ENCODE assay signal across 8 cellular contexts in the genomic region with DNA sequence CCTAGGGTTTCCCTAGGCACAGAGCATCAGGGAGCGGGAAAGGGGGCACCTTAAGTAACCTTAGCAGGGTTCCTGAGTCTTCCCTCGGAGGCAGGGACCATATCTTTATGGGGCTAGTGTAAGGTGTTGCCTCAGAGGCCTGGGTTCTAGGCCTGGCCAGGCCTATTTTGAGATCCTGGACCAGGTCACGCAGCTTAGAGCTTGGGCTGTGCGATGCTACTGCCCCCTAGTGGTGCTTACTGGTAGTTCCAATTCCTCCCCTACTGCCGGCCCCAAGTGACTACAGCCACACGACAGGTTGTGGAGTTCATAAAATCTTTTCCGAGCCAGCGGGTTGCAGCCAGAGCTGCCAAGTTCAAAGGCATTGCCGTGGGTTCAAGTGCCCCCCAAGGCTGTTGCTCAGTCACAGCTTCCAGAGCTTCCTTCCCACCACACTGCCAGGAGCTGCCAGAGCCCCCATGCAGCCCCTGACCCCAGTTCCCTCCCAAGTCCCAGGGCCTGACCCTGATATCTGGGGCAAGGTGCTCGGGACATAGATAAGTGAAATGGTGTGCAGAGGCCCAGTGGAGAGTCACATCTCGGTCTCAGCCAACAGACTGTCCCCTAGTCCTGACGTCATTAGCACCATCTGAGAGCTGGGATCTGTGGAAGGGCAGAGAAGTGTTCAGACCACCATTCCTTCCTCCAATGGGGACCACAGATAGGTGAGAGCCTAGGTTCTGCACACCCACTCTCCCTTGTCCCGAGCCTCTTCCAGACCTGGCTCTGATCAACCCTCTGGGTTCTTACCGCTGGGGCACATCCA. TPM values are rescaled to one million over a fixed set of nuclear protein-coding genes. Genes with fewer than 3 reads are reported as not detected.
DNase-seq lines count a peak whose midpoint lies in the region; ATAC-seq and TF ChIP-seq lines count a peak whose summit lies in the region.

No MANE protein-coding gene starts in this region.

- intact Hi-C loops in left lung (cut with DNase I): loop anchor here (5.0 to 10.0 kb wide), 3 partner anchors 52 to 242 kb away; a partner anchor contains a TSS

- H3K27ac ChIP-seq in left lung: no peak overlapping the region

- ATAC-seq in HG03342 (IDR thresholded peaks at IDR 0.05; ENCODE audit: unreplicated experiment) (peak; percentile 42), left lung (peak; percentile 74), HG02852 (IDR thresholded peaks at IDR 0.05; ENCODE audit: unreplicated experiment) (no peak)

- peaks cover 10 to 30% of the 10 kb centered on the region in 2 donors for H3K4me1 ChIP-seq in left lung

- H3K27me3 ChIP-seq in GM06990 (replicated peaks; ENCODE audit: control insufficient read depth, insufficient read depth, low read length): no peaks in the 10 kb centered on the region; the same call in 1 of the 2 replicates
- peaks cover 0 to 31% of the 10 kb centered on the region in 2 donors for H3K27me3 ChIP-seq in left lung

- no peak overlapping the region for H3K4me3 ChIP-seq in GM06990 (replicated peaks; ENCODE audit: low read depth, low read length)
- H3K4me3 ChIP-seq in choroid plexus epithelial cell (ENCODE audit: low read depth, low read length): no peak overlapping the region
- H3K4me3 ChIP-seq in left lung: no peak overlapping the region

- no peaks in the 10 kb centered on the region for H3K9me3 ChIP-seq in left lung

- DNase-seq in GM06990 (ENCODE audit: extremely low read depth, insufficient read length) (peak; percentile 50), NCI-H526 (lab: John Stamatoyannopoulos, UW) (peak; percentile 41 to 83), choroid plexus epithelial cell (ENCODE audit: low read depth) (peak; percentile 88), left lung (peak in 1 of 2 donors; percentile 75)
- DNase-seq in activated CD4-positive, alpha-beta T cell treated with anti-CD3 and anti-CD28 coated beads for 48 hours: peak; percentile 88
- peak; percentile 68 to 78 for DNase-seq in stimulated activated CD4-positive, alpha-beta T cell treated with anti-CD3 and anti-CD28 coated beads, Interleukin-4, amount 100 ng/mL, for 48 hours (ENCODE audit: low read depth in 2 of 2)

- TF ChIP-seq CTCF in GM06990 (IDR thresholded peaks at IDR 0.05; ENCODE audit: insufficient read depth, low read length, poor library complexity, severe bottlenecking) (peak; percentile 90), choroid plexus epithelial cell (conservative IDR thresholded peaks at IDR 0.05; ENCODE audit: low read depth, low read length) (peak; percentile 94), left lung (IDR thresholded peaks at IDR 0.05) (peak; percentile 92 to 99)

- peaks cover 22% of the 10 kb centered on the region for H3K36me3 ChIP-seq in GM06990 (ENCODE audit: control insufficient read depth, insufficient read depth, low read length)
- peaks cover 0 to 57% of the 10 kb centered on the region in 2 donors for H3K36me3 ChIP-seq in left lung

RNA-seq across cellular contexts. Expression of a gene that starts 3.3 kb away (rescaled TPM):
- total RNA-seq in left lung: 1 to 10 TPM in 1 of 2 donors, under 1 TPM in 1; 0.52 to 1.5 TPM

RNA-seq across cellular contexts. Expression of a gene that starts 9.9 kb away (rescaled TPM):
- 100 to 1,000 TPM; 101 to 128 TPM for total RNA-seq in left lung

RNA-seq across cellular contexts. Expression of a gene that starts 10.0 kb away (rescaled TPM):
- 10 to 100 TPM; 31.9 to 46.3 TPM for total RNA-seq in left lung

RNA-seq across cellular contexts. Expression of a gene that starts 29.5 kb away (rescaled TPM):
- 10 to 100 TPM; 24.5 to 27.9 TPM for total RNA-seq in left lung

RNA-seq across cellular contexts. Expression of a gene that starts 51.5 kb away (rescaled TPM):
- 1 to 10 TPM in 1 of 2 donors, under 1 TPM in 1; 0.93 to 1.0 TPM for total RNA-seq in left lung
